In the genomic region with DNA sequence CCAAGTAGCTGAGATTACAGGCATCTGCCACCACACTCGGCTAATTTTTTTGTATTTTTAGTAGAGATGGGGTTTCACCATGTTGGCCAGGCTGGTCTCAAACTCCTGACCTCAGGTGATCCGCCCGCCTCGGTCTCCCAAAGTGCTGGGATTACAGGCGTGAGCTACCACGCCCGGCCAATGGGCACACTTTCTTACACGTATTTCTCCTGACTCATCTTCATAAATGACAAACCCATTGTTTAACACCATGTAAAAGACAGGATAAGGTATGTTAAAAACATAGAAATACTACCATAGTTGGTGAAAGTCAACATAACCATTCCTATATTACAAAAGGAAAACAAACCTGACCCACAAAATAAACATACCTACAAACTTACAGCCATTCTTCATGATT, we compare ENCODE assay signal across 8 cellular contexts. TPM values are rescaled to one million over a fixed set of nuclear protein-coding genes. Genes with fewer than 3 reads are reported as not detected.
DNase-seq lines count a peak whose midpoint lies in the region; ATAC-seq, FAIRE-seq and TF ChIP-seq lines count a peak whose summit lies in the region.
"Not testable (repeated sequence)": the region's sequence is repeated elsewhere in the genome, so short reads cannot be mapped to it uniquely, and the experiment has no call there.

No MANE protein-coding gene starts in this region.

- H2BK120ac ChIP-seq in H1 (replicated peaks; ENCODE audit: low read depth, low read length), result not testable (repeated sequence)

- H3K79me2 ChIP-seq in H1 (ENCODE audit: control insufficient read depth in 1 of 2, insufficient read depth in 2 of 2, low read length in 2 of 2) (peaks cover 22 to 92% of the 10 kb centered on the region in 2 experiments), neural cell (replicated peaks; ENCODE audit: insufficient read depth, low read length) (peaks cover 81% of the 10 kb centered on the region)

- H3K4me3 Mint-ChIP-seq in CD4-positive, alpha-beta memory T cell, result peak overlapping the region in 7 of 8 donors; percentile 2 to 100 (median 61)
- H3K4me3 Mint-ChIP-seq in IgD-negative memory B cell (peak overlapping the region in 2 of 4 donors; percentile 98 to 100), WTC11 (peak overlapping the region; percentile 99)
- peak overlapping the region; percentile 47 for H3K4me3 Mint-ChIP-seq in activated naive CD8-positive, alpha-beta T cell treated with anti-CD3 and anti-CD28 coated beads for 36 hours
- H3K4me3 Mint-ChIP-seq in stimulated activated naive B cell treated with anti-CD40 and anti-IgM and Interleukin-4, amounts not matched to agents 10 μg/mL and 1 μg/mL and 100 μg/mL, for 72 hours, result not testable (repeated sequence)

- H4K5ac ChIP-seq in H1 (ENCODE audit: insufficient read length, low read depth, low read length), result not testable (repeated sequence)

- TF ChIP-seq EP300 in H1 (IDR thresholded peaks at IDR 0.05; ENCODE audit: borderline replicate concordance in 1 of 2, low read depth in 2 of 2, low read length in 2 of 2); neural cell (conservative IDR thresholded peaks at IDR 0.05; ENCODE audit: poor library complexity, severe bottlenecking): not testable (repeated sequence)

- not testable (repeated sequence) for H3K4me3 ChIP-seq in CD4-positive, alpha-beta memory T cell (ENCODE audit: low read length in 2 of 2)
- peak overlapping the region in 1 of 4 experiments; percentile 100; a peak in 2 of 8 replicates for H3K4me3 ChIP-seq in H1 (ENCODE audit: extremely low read depth in 1 of 4, insufficient read depth in 2 of 4, low read depth in 3 of 4, low read length in 4 of 4)
- H3K4me3 ChIP-seq in iPS-18a (ENCODE audit: low read length), result peak overlapping the region; percentile 96
- H3K4me3 ChIP-seq in neural cell (ENCODE audit: low read length), result peak overlapping the region; percentile 83

- not testable (repeated sequence) for H2BK12ac ChIP-seq in H1 (ENCODE audit: low read depth, low read length)

- TF ChIP-seq RAD21 in H1 (IDR thresholded peaks at IDR 0.05 in 1 of 2, conservative IDR thresholded peaks at IDR 0.05 in 1 of 2; ENCODE audit: low read depth in 2 of 2, low read length in 2 of 2); neural cell (conservative IDR thresholded peaks at IDR 0.05): not testable (repeated sequence)

- not testable (repeated sequence) for H3K23me2 ChIP-seq in H1 (ENCODE audit: low read depth, low read length)

- H3K23ac ChIP-seq in H1 (ENCODE audit: insufficient read length), result not testable (repeated sequence)

- H4K20me1 ChIP-seq in H1 (replicated peaks in 1 of 2; ENCODE audit: control insufficient read depth in 1 of 2, insufficient read depth in 2 of 2, low read length in 2 of 2) (peaks cover 5 to 15% of the 10 kb centered on the region in 2 experiments), neural cell (ENCODE audit: insufficient read depth) (peaks cover 15% of the 10 kb centered on the region)

- not testable (repeated sequence) for H3K9me3 Mint-ChIP-seq in CD4-positive, alpha-beta memory T cell; IgD-negative memory B cell; WTC11; activated naive CD8-positive, alpha-beta T cell treated with anti-CD3 and anti-CD28 coated beads for 36 hours; stimulated activated naive B cell treated with anti-CD40 and anti-IgM and Interleukin-4, amounts not matched to agents 10 μg/mL and 1 μg/mL and 100 μg/mL, for 72 hours

- H2AFZ ChIP-seq in H1 (ENCODE audit: low read length); neural cell (ENCODE audit: low read depth, low read length): not testable (repeated sequence)

- not testable (repeated sequence) for H3K27me3 Mint-ChIP-seq in CD4-positive, alpha-beta memory T cell; IgD-negative memory B cell; WTC11 (ENCODE audit: low read depth); activated naive CD8-positive, alpha-beta T cell treated with anti-CD3 and anti-CD28 coated beads for 36 hours; stimulated activated naive B cell treated with anti-CD40 and anti-IgM and Interleukin-4, amounts not matched to agents 10 μg/mL and 1 μg/mL and 100 μg/mL, for 72 hours

- not testable (repeated sequence) for ATAC-seq in WTC11; stimulated activated naive B cell treated with anti-CD40 and anti-IgM and Interleukin-4, amounts not matched to agents 10 μg/mL and 1 μg/mL and 100 μg/mL, for 72 hours (replicated peaks)

- peak overlapping the region in 4 of 7 donors; percentile 32 to 100 (median 48) for H3K27ac Mint-ChIP-seq in CD4-positive, alpha-beta memory T cell
- peak overlapping the region in 2 of 3 donors; percentile 99 to 100 for H3K27ac Mint-ChIP-seq in IgD-negative memory B cell
- not testable (repeated sequence) for H3K27ac Mint-ChIP-seq in WTC11; activated naive CD8-positive, alpha-beta T cell treated with anti-CD3 and anti-CD28 coated beads for 36 hours
- peak overlapping the region; percentile 20 for H3K27ac Mint-ChIP-seq in stimulated activated naive B cell treated with anti-CD40 and anti-IgM and Interleukin-4, amounts not matched to agents 10 μg/mL and 1 μg/mL and 100 μg/mL, for 72 hours

- H3K4me1 Mint-ChIP-seq in CD4-positive, alpha-beta memory T cell, result peaks cover 47 to 91% (median 62%) of the 10 kb centered on the region in 4 donors
- H3K4me1 Mint-ChIP-seq in IgD-negative memory B cell, result peaks cover 46 to 66% (median 54%) of the 10 kb centered on the region in 3 donors
- peaks cover 45% of the 10 kb centered on the region for H3K4me1 Mint-ChIP-seq in WTC11
- H3K4me1 Mint-ChIP-seq in activated naive CD8-positive, alpha-beta T cell treated with anti-CD3 and anti-CD28 coated beads for 36 hours, result peaks cover 55% of the 10 kb centered on the region
- H3K4me1 Mint-ChIP-seq in stimulated activated naive B cell treated with anti-CD40 and anti-IgM and Interleukin-4, amounts not matched to agents 10 μg/mL and 1 μg/mL and 100 μg/mL, for 72 hours, result peaks cover 22 to 71% of the 10 kb centered on the region in 2 donors

- not testable (repeated sequence) for H3F3A ChIP-seq in neural cell (ENCODE audit: insufficient read depth, low read length, poor library complexity, severe bottlenecking)

- H3K18ac ChIP-seq in H1 (ENCODE audit: extremely low read depth, low read length), result not testable (repeated sequence)

- not testable (repeated sequence) for H2BK20ac ChIP-seq in H1 (ENCODE audit: low read length)

- not testable (repeated sequence) for TF ChIP-seq POLR2A in H1 (IDR thresholded peaks at IDR 0.05; ENCODE audit: control extremely low read depth in 1 of 2, low read depth in 2 of 2, low read length in 2 of 2)

- not testable (repeated sequence) for H3K79me1 ChIP-seq in H1 (ENCODE audit: low read depth, low read length)

- H3K4me1 ChIP-seq in CD4-positive, alpha-beta memory T cell (ENCODE audit: insufficient read depth, low read length), result peaks cover 78% of the 10 kb centered on the region
- H3K4me1 ChIP-seq in H1 (replicated peaks in 1 of 4; ENCODE audit: control insufficient read depth in 3 of 4, insufficient read depth in 4 of 4, low read length in 3 of 4), result not testable (repeated sequence)
- H3K4me1 ChIP-seq in iPS-18a (ENCODE audit: control insufficient read depth, low read depth, low read length), result peaks cover 16% of the 10 kb centered on the region

- H3K14ac ChIP-seq in H1 (ENCODE audit: insufficient read length), result not testable (repeated sequence)

- not testable (repeated sequence) for H2AK5ac ChIP-seq in H1 (ENCODE audit: low read depth, low read length)

- DNase-seq in CD4-positive, alpha-beta memory T cell; WTC11 (ENCODE audit: low spot score); activated naive CD8-positive, alpha-beta T cell treated with anti-CD3 and anti-CD28 coated beads for 36 hours; H1 (ENCODE audit: low read depth in 1 of 2, low spot score in 2 of 2); stimulated activated naive B cell treated with anti-CD40 and anti-IgM and Interleukin-4, amounts not matched to agents 10 μg/mL and 1 μg/mL and 100 μg/mL, for 72 hours: not testable (repeated sequence)

- not testable (repeated sequence) for H3K36me3 ChIP-seq in CD4-positive, alpha-beta memory T cell (ENCODE audit: insufficient read depth, low read length); iPS-18a (ENCODE audit: control insufficient read depth, low read depth, low read length); neural cell (ENCODE audit: insufficient read depth, low read length)
- peaks cover 0 to 21% (median 0%) of the 10 kb centered on the region in 4 experiments; a peak in 2 of 8 replicates for H3K36me3 ChIP-seq in H1 (ENCODE audit: control insufficient read depth in 2 of 4, insufficient read depth in 4 of 4, low read length in 3 of 4)

- not testable (repeated sequence) for H3K9ac ChIP-seq in H1 (replicated peaks in 1 of 4; ENCODE audit: extremely low read depth in 1 of 4, low read depth in 3 of 4, low read length in 3 of 4); iPS-18a (ENCODE audit: low read length); neural cell (ENCODE audit: low read length)

- peak overlapping the region; percentile 80 to 85 for H3K4me2 ChIP-seq in H1 (ENCODE audit: insufficient read depth in 1 of 2, low read depth in 2 of 2, low read length in 2 of 2)
- peak overlapping the region; percentile 98 for H3K4me2 ChIP-seq in neural cell (ENCODE audit: low read length)

- not testable (repeated sequence) for H3K9me3 ChIP-seq in CD4-positive, alpha-beta memory T cell (ENCODE audit: control insufficient read depth in 1 of 2, low read length in 2 of 2); H1 (ENCODE audit: insufficient read depth in 2 of 2, low read depth in 1 of 2, low read length in 1 of 2); iPS-18a (ENCODE audit: control insufficient read depth, low read depth, low read length); neural cell (ENCODE audit: low read length)

- not testable (repeated sequence) for H3K56ac ChIP-seq in H1 (replicated peaks; ENCODE audit: insufficient read length, low read depth, low read length)

- not testable (repeated sequence) for H3K27ac ChIP-seq in CD4-positive, alpha-beta memory T cell (ENCODE audit: low read depth, low read length); H1 (ENCODE audit: low read depth, low read length); iPS-18a (ENCODE audit: low read length); neural cell (ENCODE audit: low read length)

- WGBS in H1 (ENCODE audit: extremely low coverage in 1 of 2, insufficient coverage in 1 of 2, insufficient read length in 1 of 2, insufficient replicate concordance in 2 of 2, low coverage in 1 of 2, low lambda C conversion rate in 2 of 2, missing lambda C conversion rate in 1 of 2), 2 experiments, result 98% methylated on average over 8 of the region's 8 CpGs; no CpG with 5 or more reads in 1 of the 2 experiments

- FAIRE-seq in H1 (lab: Jason Lieb, UNC), result not testable (repeated sequence)

- not testable (repeated sequence) for H3K4ac ChIP-seq in H1 (replicated peaks; ENCODE audit: insufficient read length, low read depth, low read length)

- intact Hi-C loops in CD4-positive, alpha-beta memory T cell (cut with micrococcal nuclease), result loop anchor here (2.0 to 5.0 kb wide), 2 partner anchors 113 to 901 kb away; a partner anchor contains a TSS

- H3K27me3 ChIP-seq in CD4-positive, alpha-beta memory T cell (ENCODE audit: insufficient read depth, low read length); H1 (replicated peaks in 1 of 4; ENCODE audit: control insufficient read depth in 3 of 4, extremely low read depth in 1 of 4, insufficient read depth in 3 of 4, low read length in 3 of 4); iPS-18a (ENCODE audit: control insufficient read depth, insufficient read depth, low read length); neural cell (ENCODE audit: insufficient read depth, low read depth, low read length): not testable (repeated sequence)

- not testable (repeated sequence) for H4K91ac ChIP-seq in H1 (replicated peaks; ENCODE audit: insufficient read length, low read length)

- not testable (repeated sequence) for H3K9me2 ChIP-seq in neural cell (ENCODE audit: insufficient read depth, low read length)

- POLR2A ChIA-PET in CD4-positive, alpha-beta memory T cell (lab: Charles Lee; ENCODE audit: partially characterized antibody); WTC11 (lab: Charles Lee): not testable (repeated sequence)
- POLR2A ChIA-PET in H1 (lab: Charles Lee; ENCODE audit: partially characterized antibody), result interaction anchor here (4.3 kb wide), 1 partner anchor 11 kb away, joined by 17 read pairs; no protein-coding TSS in a partner anchor

- CTCF ChIA-PET in CD4-positive, alpha-beta memory T cell (lab: Charles Lee; ENCODE audit: partially characterized antibody), result interaction anchor here (1.0 to 4.5 kb wide), 5 partner anchors 8 to 116 kb away, joined by 3 to 22 read pairs (median 7); no protein-coding TSS in a partner anchor
- CTCF ChIA-PET in WTC11 (lab: Charles Lee) (interaction anchor here (0.9 to 1.5 kb wide), 2 partner anchors 85 to 128 kb away, joined by 3 read pairs; no protein-coding TSS in a partner anchor), H1 (lab: Charles Lee; ENCODE audit: partially characterized antibody) (interaction anchor here (0.7 to 1.9 kb wide), 4 partner anchors 19 to 736 kb away, joined by 3 to 7 read pairs (median 3); no protein-coding TSS in a partner anchor)

- peaks cover 2 to 41% of the 10 kb centered on the region in 2 donors for H3K36me3 Mint-ChIP-seq in CD4-positive, alpha-beta memory T cell
- H3K36me3 Mint-ChIP-seq in IgD-negative memory B cell, result not testable (repeated sequence)
- peaks cover 17% of the 10 kb centered on the region; the same call in 1 of the 2 replicates for H3K36me3 Mint-ChIP-seq in WTC11
- peaks cover 44% of the 10 kb centered on the region for H3K36me3 Mint-ChIP-seq in activated naive CD8-positive, alpha-beta T cell treated with anti-CD3 and anti-CD28 coated beads for 36 hours
- peaks cover 20 to 25% of the 10 kb centered on the region in 2 donors for H3K36me3 Mint-ChIP-seq in stimulated activated naive B cell treated with anti-CD40 and anti-IgM and Interleukin-4, amounts not matched to agents 10 μg/mL and 1 μg/mL and 100 μg/mL, for 72 hours

- H2BK5ac ChIP-seq in H1 (ENCODE audit: low read depth, low read length), result not testable (repeated sequence)

- H2BK15ac ChIP-seq in H1 (ENCODE audit: low read length), result not testable (repeated sequence)

- not testable (repeated sequence) for TF ChIP-seq CTCF in WTC11 (IDR thresholded peaks at IDR 0.05); H1 (IDR thresholded peaks at IDR 0.05; ENCODE audit: control extremely low read depth in 1 of 3, insufficient read depth in 1 of 3, low read depth in 1 of 3, low read length in 3 of 3); neural cell (IDR thresholded peaks at IDR 0.05; ENCODE audit: poor library complexity, severe bottlenecking)

- H4K8ac ChIP-seq in H1 (ENCODE audit: extremely low read depth, insufficient read depth, low read length), result not testable (repeated sequence)

RNA-seq across cellular contexts. Expression of a gene that starts 2.8 kb away (rescaled TPM):
- 10 to 100 TPM; 58.4 to 58.7 TPM for total RNA-seq in CD4-positive, alpha-beta memory T cell
- 10 to 100 TPM in 1 of 2 donors, 1 to 10 TPM in 1; 7.9 to 15.8 TPM for polyA plus RNA-seq in CD4-positive, alpha-beta memory T cell
- 9.6 TPM for polyA plus RNA-seq in IgD-negative memory B cell
- 66.9 to 76.0 TPM (median 71.0 TPM) in 3 replicates for total RNA-seq in WTC11 (2021)
- 10 to 100 TPM; 61.6 to 65.0 TPM for total RNA-seq in activated naive CD8-positive, alpha-beta T cell treated with anti-CD3 and anti-CD28 coated beads for 36 hours
- 87.1 and 93.7 TPM in 2 replicates for total RNA-seq in H1 (2021; fragmentation: NEBNext Ultra II Directional; extraction: Animal tissue kit (Norgen Biotek cat#: 25700))
- polyA plus RNA-seq in H1 (2011; rRNA removed), result 28.7 and 42.4 TPM in 2 replicates
- 38.1 TPM for polyA plus RNA-seq in H1 (2011; cell fraction: cytosol; rRNA removed)
- polyA plus RNA-seq in H1 (2011; cell fraction: nucleus; rRNA removed), result 42.6 TPM
- 45.9 to 61.7 TPM (median 51.7 TPM) in 4 replicates for polyA plus RNA-seq in H1 (2012, experiment 1 of 2)
- 1.7 TPM for polyA plus RNA-seq in H1 (2012, experiment 2 of 2)
- 37.9 TPM for polyA plus RNA-seq in H1 (2013, experiment 1 of 2)
- polyA plus RNA-seq in H1 (2013, experiment 2 of 2), result 33.2 TPM
- 204 and 252 TPM in 2 replicates for polyA minus RNA-seq in H1 (2011; rRNA and poly(A)+ RNA removed)
- polyA minus RNA-seq in H1 (2011; cell fraction: cytosol; rRNA and poly(A)+ RNA removed), result 79.8 TPM
- 118 TPM for polyA minus RNA-seq in H1 (2011; cell fraction: nucleus; rRNA and poly(A)+ RNA removed)
- 30.4 and 33.0 TPM in 2 replicates for polyA plus RNA-seq in neural cell
- 126 and 145 TPM in 2 replicates for polyA minus RNA-seq in neural cell
